12 cellular contexts compared by ENCODE assay signal in genomic region chr17:13562271-13562800, GRCh38. TPM values are rescaled to one million over a fixed set of nuclear protein-coding genes. Genes with fewer than 3 reads are reported as not detected.
DNase-seq lines count a peak whose midpoint lies in the region; ATAC-seq and TF ChIP-seq lines count a peak whose summit lies in the region.
"Had no signal": no experiment of that assay in that cellular context is flagged by ENCODE, and none has a peak within 500 bp of the region (broad histone marks: within the 10 kb centered on the region; RNA-seq: fewer than 3 reads in every experiment).

No MANE protein-coding gene starts in this region.

- H3K4me3 Mint-ChIP-seq in GM23338, result no peak overlapping the region
- H3K4me3 Mint-ChIP-seq: activated T-helper 1 cell treated with anti-CD3 and anti-CD28 coated beads, Interleukin-12 subunit alpha, Interleukin-12 subunit beta, Interleukin-2, Interleukin-4 antibody, amounts not matched to agents 30 ng/mL and 10 ng/mL and 1 ng/mL, durations not matched to agents 14 hours and 24 hours and 36 hours; H9 had no signal

- H3K4me1 Mint-ChIP-seq in GM23338, result peaks cover 8% of the 10 kb centered on the region; the same call in 2 of the 3 replicates

- no peaks in the 10 kb centered on the region for H3F3A ChIP-seq in GM23338 (replicated peaks; ENCODE audit: low read depth)

- H3K36me3 ChIP-seq in RWPE2 (ENCODE audit: low read depth), result peaks cover 6% of the 10 kb centered on the region
- no peaks in the 10 kb centered on the region for H3K36me3 ChIP-seq in psoas muscle (ENCODE audit: insufficient read depth in 1 of 2, low read depth in 1 of 2)
- H3K36me3 ChIP-seq in GM23338 (ENCODE audit: insufficient read depth), result peaks cover under 1% of the 10 kb centered on the region; the same call in 1 of the 2 replicates

- H2AFZ ChIP-seq in GM23338, result no peak overlapping the region

- H3K4me2 ChIP-seq in GM23338, result no peak overlapping the region

- H3K9me2 ChIP-seq in GM23338 (ENCODE audit: insufficient read depth), result no peaks in the 10 kb centered on the region

- no peaks in the 10 kb centered on the region for H3K27me3 Mint-ChIP-seq in GM23338 (ENCODE audit: insufficient read depth, low read depth, poor library complexity)

- no peaks in the 10 kb centered on the region for H4K20me1 ChIP-seq in GM23338 (replicated peaks; ENCODE audit: insufficient read depth)

- H3K9me3 Mint-ChIP-seq in GM23338, result peaks cover 13% of the 10 kb centered on the region
- H3K9me3 Mint-ChIP-seq: activated T-helper 1 cell treated with anti-CD3 and anti-CD28 coated beads, Interleukin-12 subunit alpha, Interleukin-12 subunit beta, Interleukin-2, Interleukin-4 antibody, amounts not matched to agents 30 ng/mL and 10 ng/mL and 1 ng/mL, durations not matched to agents 14 hours and 24 hours and 36 hours had no signal

- H3K27ac ChIP-seq in RWPE2 (ENCODE audit: poor library complexity, severe bottlenecking), result peak overlapping the region; percentile 81
- H3K27ac ChIP-seq in psoas muscle, result no peak overlapping the region
- no peak overlapping the region for H3K27ac ChIP-seq in GM23338 (ENCODE audit: low read depth)
- H3K27ac ChIP-seq: dorsolateral prefrontal cortex had no signal

- H3K4me1 ChIP-seq in RWPE2 (ENCODE audit: insufficient read depth, poor library complexity, severe bottlenecking) (peaks cover 19% of the 10 kb centered on the region), psoas muscle (no peaks in the 10 kb centered on the region), GM23338 (ENCODE audit: insufficient read depth) (peaks cover 8% of the 10 kb centered on the region; the same call in 1 of the 2 replicates)

- H3K27me3 ChIP-seq in RWPE2 (ENCODE audit: insufficient read depth, poor library complexity, severe bottlenecking) (no peaks in the 10 kb centered on the region), psoas muscle (ENCODE audit: insufficient read depth in 3 of 3, low read length in 2 of 3) (peaks cover 0 to 3% (median 0%) of the 10 kb centered on the region in 3 donors), GM23338 (ENCODE audit: insufficient read depth) (no peaks in the 10 kb centered on the region)

- H3K79me2 ChIP-seq in GM23338 (replicated peaks; ENCODE audit: insufficient read depth), result no peaks in the 10 kb centered on the region

- H3K4me3 ChIP-seq in RWPE2 (ENCODE audit: severe bottlenecking) (no peak overlapping the region), psoas muscle (no peak overlapping the region), GM23338 (no peak overlapping the region)
- H3K4me3 ChIP-seq: dorsolateral prefrontal cortex had no signal

- intact Hi-C loops in psoas muscle (cut with DNase I), result no loop called here

- peaks cover 14% of the 10 kb centered on the region for H3K36me3 Mint-ChIP-seq in GM23338 (ENCODE audit: low read depth)

- H3K9me3 ChIP-seq in RWPE2 (ENCODE audit: severe bottlenecking) (peaks cover 2% of the 10 kb centered on the region), psoas muscle (no peaks in the 10 kb centered on the region)

- WGBS in psoas muscle, 3 donors, result 18 to 21% (median 21%) methylated on average over 13 of the region's 13 CpGs

- no peak overlapping the region for H3K27ac Mint-ChIP-seq in GM23338
- H3K27ac Mint-ChIP-seq: activated T-helper 1 cell treated with anti-CD3 and anti-CD28 coated beads, Interleukin-12 subunit alpha, Interleukin-12 subunit beta, Interleukin-2, Interleukin-4 antibody, amounts not matched to agents 30 ng/mL and 10 ng/mL and 1 ng/mL, durations not matched to agents 14 hours and 24 hours and 36 hours had no signal

- DNase-seq in GOT3 (lab: John Stamatoyannopoulos, UW), result peak; percentile 24
- peak; percentile 63 for DNase-seq in RWPE2 (ENCODE audit: low spot score)
- peak; percentile 96 for DNase-seq in fibroblast of peridontal ligament (ENCODE audit: extremely low read depth)
- DNase-seq in psoas muscle, result peak in 1 of 2 donors; percentile 43
- DNase-seq in NCI-H2029 treated with DMSO at 0.1 percent for 48 hours (lab: John Stamatoyannopoulos, UW), result no peak
- no peak for DNase-seq in GM23338 (ENCODE audit: low spot score)
- DNase-seq: dorsolateral prefrontal cortex, H9, NCI-H1694 had no signal

- ATAC-seq in RWPE2 (ENCODE audit: low read depth) (peak; percentile 100), psoas muscle (peak; percentile 44 to 92 (median 73)), GM18502 (IDR thresholded peaks at IDR 0.05; ENCODE audit: poor library complexity, unreplicated experiment) (no peak), HG03196 (IDR thresholded peaks at IDR 0.05; ENCODE audit: unreplicated experiment) (no peak), GM23338 (no peak)

- TF ChIP-seq CTCF in RWPE2 (IDR thresholded peaks at IDR 0.05; ENCODE audit: poor library complexity, severe bottlenecking), result no peak
- no peak for TF ChIP-seq CTCF in psoas muscle (IDR thresholded peaks at IDR 0.05)
- no peak for TF ChIP-seq CTCF in GM23338 (conservative IDR thresholded peaks at IDR 0.05; ENCODE audit: low read depth in 2 of 2)

TF ChIP-seq in GM23338, 12 proteins besides CTCF, POLR2A, EP300 and RAD21:
- TF ChIP-seq ZNF114 (CRISPR knock-in tag; IDR thresholded peaks at IDR 0.05) (no peak), POLR2AphosphoS5 (IDR thresholded peaks at IDR 0.05; ENCODE audit: low read depth) (no peak), JUNB (IDR thresholded peaks at IDR 0.05; ENCODE audit: unreplicated experiment) (no peak), STAT1 (IDR thresholded peaks at IDR 0.05; ENCODE audit: unreplicated experiment) (no peak), CREB1 (CRISPR knock-in tag; IDR thresholded peaks at IDR 0.05; ENCODE audit: low read depth) (no peak), NANOG (IDR thresholded peaks at IDR 0.05; ENCODE audit: borderline replicate concordance) (no peak), REST (IDR thresholded peaks at IDR 0.05; ENCODE audit: unreplicated experiment) (no peak)

RNA-seq across cellular contexts. Expression of gene HS3ST3A1, which starts 39.4 kb away (rescaled TPM):
- total RNA-seq in psoas muscle, result under 1 TPM in 3 of 4 donors, not detected in 1; 0.13 to 0.58 (median 0.22) TPM
- polyA plus RNA-seq in psoas muscle, result under 1 TPM in 2 of 3 donors, not detected in 1; 0.44 to 0.64 TPM
- 17.6 and 24.1 TPM in 2 replicates for total RNA-seq in GM23338 (2014; rRNA removed; shearing (Covaris generic))
- polyA plus RNA-seq in GM23338 (2016; fragmentation: Nextera tagmentation; extraction: Ambion mirVana), result 5.4 and 6.1 TPM in 2 replicates

Comparison
In these comparisons a context has a peak if more than half of its experiments do, and no peak if none do; other contexts are left out.
1. DNase-seq: peak in GOT3 (single experiment), RWPE2 (single experiment) and fibroblast of peridontal ligament (single experiment); none in NCI-H2029 treated with DMSO at 0.1 percent for 48 hours (single experiment) and GM23338 (single experiment).
2. ATAC-seq: peak in RWPE2 (single experiment) and psoas muscle (4 of 4); none in GM18502 (single experiment), HG03196 (single experiment) and GM23338 (single experiment).
3. RNA of gene HS3ST3A1, which starts 39.4 kb away (total RNA-seq): 17.6 to 24.1 TPM in GM23338; 0.13 to 0.58 TPM in psoas muscle; every median in the first group is over 10 times any median in the second.